8 cellular contexts compared by ENCODE assay signal in the genomic region with DNA sequence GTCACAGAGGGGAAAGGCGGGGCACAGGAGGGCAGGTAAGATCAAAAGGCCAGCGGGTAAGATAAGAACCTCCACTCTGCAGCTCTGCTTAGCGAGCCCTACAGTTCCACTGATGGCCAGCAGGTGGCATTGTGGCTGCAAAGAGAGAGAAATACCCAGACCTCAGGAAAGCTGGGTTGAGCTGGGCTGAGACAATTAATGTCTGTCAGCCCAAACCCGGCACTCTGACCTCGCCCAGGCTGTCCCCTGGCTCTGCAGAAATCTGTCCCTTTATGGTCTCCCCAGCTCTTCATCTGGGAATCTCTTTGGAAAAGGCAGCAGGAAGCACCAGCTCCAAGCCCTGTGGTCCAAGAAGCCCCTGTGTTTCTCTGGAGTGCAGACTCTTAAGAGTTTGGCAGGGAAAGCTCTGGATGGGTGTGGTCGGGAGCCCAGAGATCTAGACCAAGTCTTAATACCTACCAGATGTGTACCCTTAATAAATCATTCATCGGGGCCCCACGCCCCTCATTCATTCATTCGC. TPM values are rescaled to one million over a fixed set of nuclear protein-coding genes. Genes with fewer than 3 reads are reported as not detected.
DNase-seq lines count a peak whose midpoint lies in the region; ATAC-seq and TF ChIP-seq lines count a peak whose summit lies in the region.

No MANE protein-coding gene starts in this region.

- no peak overlapping the region for H3K4me3 Mint-ChIP-seq in activated CD8-positive, alpha-beta T cell treated with anti-CD3 and anti-CD28 coated beads for 36 hours
- no peak overlapping the region for H3K4me3 Mint-ChIP-seq in effector memory CD8-positive, alpha-beta T cell

- peak; percentile 84 for TF ChIP-seq CTCF in activated CD8-positive, alpha-beta T cell treated with anti-CD3 and anti-CD28 coated beads for 36 hours (IDR thresholded peaks at IDR 0.05)

- ATAC-seq in GM18858 (IDR thresholded peaks at IDR 0.05; ENCODE audit: unreplicated experiment): peak; percentile 74
- peak; percentile 76 for ATAC-seq in HG03159 (IDR thresholded peaks at IDR 0.05; ENCODE audit: unreplicated experiment)
- ATAC-seq in activated CD8-positive, alpha-beta T cell treated with anti-CD3 and anti-CD28 coated beads for 36 hours: peak; percentile 98
- ATAC-seq in effector memory CD8-positive, alpha-beta T cell (replicated peaks): peak; percentile 100

- intact Hi-C loops in activated CD8-positive, alpha-beta T cell treated with anti-CD3 and anti-CD28 coated beads for 36 hours (cut with micrococcal nuclease): loop anchor here (5.0 to 10.0 kb wide), 2 partner anchors 112 to 270 kb away; no protein-coding TSS in a partner anchor

- peak overlapping the region; percentile 69 for H3K27ac Mint-ChIP-seq in activated CD8-positive, alpha-beta T cell treated with anti-CD3 and anti-CD28 coated beads for 36 hours
- peak overlapping the region; percentile 76 to 91 for H3K27ac Mint-ChIP-seq in effector memory CD8-positive, alpha-beta T cell

- H3K4me1 Mint-ChIP-seq in activated CD8-positive, alpha-beta T cell treated with anti-CD3 and anti-CD28 coated beads for 36 hours (ENCODE audit: low read depth): peaks cover 22% of the 10 kb centered on the region
- H3K4me1 Mint-ChIP-seq in effector memory CD8-positive, alpha-beta T cell (ENCODE audit: low read depth in 2 of 2): peaks cover 16 to 20% of the 10 kb centered on the region in 2 donors

- H3K27me3 Mint-ChIP-seq in activated CD8-positive, alpha-beta T cell treated with anti-CD3 and anti-CD28 coated beads for 36 hours: no peaks in the 10 kb centered on the region
- H3K27me3 Mint-ChIP-seq in effector memory CD8-positive, alpha-beta T cell: no peaks in the 10 kb centered on the region

- CTCF ChIA-PET in activated CD8-positive, alpha-beta T cell treated with anti-CD3 and anti-CD28 coated beads for 36 hours (lab: Charles Lee): interaction anchor here (0.6 to 4.8 kb wide), 65 partner anchors 10 to 439 kb away, joined by 3 to 50 read pairs (median 4); partner anchors contain the start of genes HAPLN3, ISG20, MFGE8 and MRPL46

- peak; percentile 77 for DNase-seq in AG08396 (ENCODE audit: low spot score)
- peak; percentile 13 for DNase-seq in NCI-H748 treated with DMSO at 0.1 percent for 48 hours (lab: John Stamatoyannopoulos, UW)
- peak; percentile 96 for DNase-seq in activated CD8-positive, alpha-beta T cell treated with anti-CD3 and anti-CD28 coated beads for 36 hours
- DNase-seq in effector memory CD8-positive, alpha-beta T cell: peak; percentile 89 to 91 (median 91)
- peak; percentile 85 for DNase-seq in middle frontal gyrus (ENCODE audit: extremely low spot score, low spot score)
- DNase-seq in stimulated activated CD8-positive, alpha-beta memory T cell treated with anti-CD3 and anti-CD28 coated beads, Interleukin-4, amount 100 ng/mL, for 4 hours (ENCODE audit: low read depth in 2 of 2, low spot score in 1 of 2): peak; percentile 79 to 81

- H3K9me3 Mint-ChIP-seq in activated CD8-positive, alpha-beta T cell treated with anti-CD3 and anti-CD28 coated beads for 36 hours: no peaks in the 10 kb centered on the region
- no peaks in the 10 kb centered on the region for H3K9me3 Mint-ChIP-seq in effector memory CD8-positive, alpha-beta T cell

- H3K36me3 Mint-ChIP-seq in activated CD8-positive, alpha-beta T cell treated with anti-CD3 and anti-CD28 coated beads for 36 hours (ENCODE audit: low read depth): peaks cover 2% of the 10 kb centered on the region
- H3K36me3 Mint-ChIP-seq in effector memory CD8-positive, alpha-beta T cell (ENCODE audit: insufficient read depth): peaks cover 7% of the 10 kb centered on the region

- POLR2A ChIA-PET in activated CD8-positive, alpha-beta T cell treated with anti-CD3 and anti-CD28 coated beads for 36 hours (lab: Charles Lee): interaction anchor here (0.8 to 2.1 kb wide), 3 partner anchors 9 to 12 kb away, joined by 3 to 4 read pairs (median 4); no protein-coding TSS in a partner anchor

RNA-seq across cellular contexts. Expression of gene MFGE8, which starts 8.3 kb away (rescaled TPM):
- total RNA-seq in activated CD8-positive, alpha-beta T cell treated with anti-CD3 and anti-CD28 coated beads for 36 hours: 10 to 100 TPM; 29.0 to 34.0 TPM

RNA-seq across cellular contexts. Expression of gene HAPLN3, which starts 9.5 kb away (rescaled TPM):
- 10 to 100 TPM; 63.2 to 69.5 TPM for total RNA-seq in activated CD8-positive, alpha-beta T cell treated with anti-CD3 and anti-CD28 coated beads for 36 hours

Comparison
In these comparisons a context has a peak if more than half of its experiments do, and no peak if none do; other contexts are left out.
1. Peak in every context shown above with its lines: DNase-seq and ATAC-seq.
2. DNase-seq: peak in every context shown above with its lines; median percentile 96 in activated CD8-positive, alpha-beta T cell treated with anti-CD3 and anti-CD28 coated beads for 36 hours; 91 in effector memory CD8-positive, alpha-beta T cell; 85 in middle frontal gyrus; 80 in stimulated activated CD8-positive, alpha-beta memory T cell treated with anti-CD3 and anti-CD28 coated beads, Interleukin-4, amount 100 ng/mL, for 4 hours; 77 in AG08396; 13 in NCI-H748 treated with DMSO at 0.1 percent for 48 hours.